In genomic region chr2:20050104-20050711, GRCh38 we compare ENCODE assay signal across 1 cellular context.
TF ChIP-seq lines count a peak whose summit lies in the region.

No MANE protein-coding gene starts in this region.

TF ChIP-seq in HEK293, 187 proteins besides CTCF, POLR2A, EP300 and RAD21 (continued from another document and continues in another):
- TF ChIP-seq ZNF518A (tag by site-specific recombination; conservative IDR thresholded peaks at IDR 0.05; ENCODE audit: low read depth) (no peak), ZSCAN5A (tag by site-specific recombination; IDR thresholded peaks at IDR 0.05) (no peak), ZNF391 (tag by site-specific recombination; IDR thresholded peaks at IDR 0.05; ENCODE audit: borderline replicate concordance, low read depth) (no peak), ZNF416 (tag by site-specific recombination; IDR thresholded peaks at IDR 0.05) (no peak), HIC1 (tag by site-specific recombination; IDR thresholded peaks at IDR 0.05) (peak; percentile 26; the same call in 1 of the 2 replicates), ZNF114 (tag by site-specific recombination; IDR thresholded peaks at IDR 0.05) (no peak), ZNF521 (tag by site-specific recombination; IDR thresholded peaks at IDR 0.05) (no peak), ZNF211 (tag by site-specific recombination; IDR thresholded peaks at IDR 0.05; ENCODE audit: low read depth) (no peak), ZNF621 (tag by site-specific recombination; IDR thresholded peaks at IDR 0.05) (no peak), ZNF223 (tag by site-specific recombination; IDR thresholded peaks at IDR 0.05) (no peak), ZNF148 (tag by site-specific recombination; IDR thresholded peaks at IDR 0.05; ENCODE audit: borderline replicate concordance) (no peak), OSR2 (tag by site-specific recombination; IDR thresholded peaks at IDR 0.05) (peak; percentile 82), ZNF623 (tag by site-specific recombination; IDR thresholded peaks at IDR 0.05) (no peak), ZBTB7A (tag by site-specific recombination; IDR thresholded peaks at IDR 0.05; ENCODE audit: low read depth) (no peak), SP7 (tag by site-specific recombination; IDR thresholded peaks at IDR 0.05) (peak; percentile 23; the same call in 1 of the 2 replicates), ZNF530 (tag by site-specific recombination; IDR thresholded peaks at IDR 0.05; ENCODE audit: low read depth) (no peak), ZNF350 (tag by site-specific recombination; IDR thresholded peaks at IDR 0.05) (no peak), ZSCAN16 (tag by site-specific recombination; IDR thresholded peaks at IDR 0.05) (no peak), ZNF302 (tag by site-specific recombination; IDR thresholded peaks at IDR 0.05; ENCODE audit: low read depth) (no peak), ZFP3 (tag by site-specific recombination; IDR thresholded peaks at IDR 0.05; ENCODE audit: low read depth) (no peak), PRDM6 (tag by site-specific recombination; IDR thresholded peaks at IDR 0.05) (peak; percentile 54), GLIS2 (tag by site-specific recombination; IDR thresholded peaks at IDR 0.05) (no peak), RBAK (tag by site-specific recombination; IDR thresholded peaks at IDR 0.05) (no peak), ZNF394 (tag by site-specific recombination; IDR thresholded peaks at IDR 0.05; ENCODE audit: borderline replicate concordance) (peak; percentile 67), ZBTB44 (tag by site-specific recombination; IDR thresholded peaks at IDR 0.05) (no peak), ZNF624 (tag by site-specific recombination; IDR thresholded peaks at IDR 0.05) (no peak), YY2 (tag by site-specific recombination; IDR thresholded peaks at IDR 0.05) (no peak), ZNF404 (tag by site-specific recombination; IDR thresholded peaks at IDR 0.05) (no peak), ZSCAN18 (tag by site-specific recombination; IDR thresholded peaks at IDR 0.05) (no peak), ZNF366 (tag by site-specific recombination; conservative IDR thresholded peaks at IDR 0.05) (no peak), ZNF513 (tag by site-specific recombination; IDR thresholded peaks at IDR 0.05) (no peak), ZNF362 (tag by site-specific recombination; IDR thresholded peaks at IDR 0.05) (0 out of 2 replicates have a peak, but pooled peaks have one; percentile 21), SETDB1 (IDR thresholded peaks at IDR 0.05; ENCODE audit: insufficient read length, low read length) (no peak), ZNF280D (tag by site-specific recombination; IDR thresholded peaks at IDR 0.05) (no peak), ZNF776 (tag by site-specific recombination; IDR thresholded peaks at IDR 0.05; ENCODE audit: borderline replicate concordance) (no peak), ZNF501 (tag by site-specific recombination; IDR thresholded peaks at IDR 0.05) (no peak)
